17 cellular contexts compared by ENCODE assay signal in genomic region chr4:89114100-89114499, GRCh38. TPM values are rescaled to one million over a fixed set of nuclear protein-coding genes. Genes with fewer than 3 reads are reported as not detected.
DNase-seq lines count a peak whose midpoint lies in the region; ATAC-seq and TF ChIP-seq lines count a peak whose summit lies in the region.
"Had no signal": no experiment of that assay in that cellular context is flagged by ENCODE, and none has a peak within 500 bp of the region (broad histone marks: within the 10 kb centered on the region; RNA-seq: fewer than 3 reads in every experiment).

No MANE protein-coding gene starts in this region.

- ATAC-seq in GM18870 (IDR thresholded peaks at IDR 0.05; ENCODE audit: unreplicated experiment) (peak; percentile 39), HG02588 (IDR thresholded peaks at IDR 0.05; ENCODE audit: unreplicated experiment) (peak; percentile 29), HG03439 (IDR thresholded peaks at IDR 0.05; ENCODE audit: unreplicated experiment) (peak; percentile 34), foreskin keratinocyte (no peak)
- no peak for ATAC-seq in activated naive CD4-positive, alpha-beta T cell treated with anti-CD3 and anti-CD28 coated beads, Interleukin-2, amount 50 U/mL, for 72 hours
- ATAC-seq: K562, natural killer cell had no signal

- H3K36me3 ChIP-seq in right atrium auricular region = no peaks in the 10 kb centered on the region
- H3K36me3 ChIP-seq: prostate gland had no signal

- H3K4me1 ChIP-seq in right atrium auricular region (peaks cover 0 to 17% of the 10 kb centered on the region in 2 donors), foreskin keratinocyte (peaks cover 8% of the 10 kb centered on the region)
- H3K4me1 ChIP-seq: prostate gland had no signal

- peak; percentile 49 for DNase-seq in GM12865 (ENCODE audit: low read depth)
- DNase-seq in activated naive CD4-positive, alpha-beta T cell treated with anti-CD3 and anti-CD28 coated beads, Interleukin-2, amount 50 U/mL, for 72 hours (ENCODE audit: low spot score in 2 of 2) = no peak
- DNase-seq in AML-193 (lab: John Stamatoyannopoulos, UW) = no peak
- no peak for DNase-seq in right atrium auricular region (ENCODE audit: low spot score)
- no peak for DNase-seq in foreskin keratinocyte
- DNase-seq: activated effector memory CD4-positive, alpha-beta T cell treated with anti-CD3 and anti-CD28 coated beads, Interleukin-2, amount 50 U/mL, for 16 hours; CD8-positive, alpha-beta memory T cell; DND-41; foreskin fibroblast; natural killer cell; NCI-H1092 treated with DMSO at 0.1 percent for 48 hours; WERI-Rb-1 had no signal

- H3K27me3 ChIP-seq in right atrium auricular region (no peaks in the 10 kb centered on the region), foreskin keratinocyte (peaks cover 20% of the 10 kb centered on the region)

- H3K36me3 Mint-ChIP-seq in activated naive CD4-positive, alpha-beta T cell treated with anti-CD3 and anti-CD28 coated beads, Interleukin-2, amount 50 U/mL, for 72 hours = peaks cover 35 to 42% of the 10 kb centered on the region in 2 donors
- H3K36me3 Mint-ChIP-seq: natural killer cell had no signal

- H3K27ac Mint-ChIP-seq in activated naive CD4-positive, alpha-beta T cell treated with anti-CD3 and anti-CD28 coated beads, Interleukin-2, amount 50 U/mL, for 72 hours = no peak overlapping the region
- H3K27ac Mint-ChIP-seq: natural killer cell had no signal

- H3K4me3 ChIP-seq in GM12865 (ENCODE audit: low read depth, low read length) = no peak overlapping the region
- H3K4me3 ChIP-seq in right atrium auricular region = no peak overlapping the region
- H3K4me3 ChIP-seq: K562, prostate gland had no signal

- peaks cover 11 to 22% of the 10 kb centered on the region in 2 donors for H3K9me3 Mint-ChIP-seq in activated naive CD4-positive, alpha-beta T cell treated with anti-CD3 and anti-CD28 coated beads, Interleukin-2, amount 50 U/mL, for 72 hours
- H3K9me3 Mint-ChIP-seq: natural killer cell had no signal

- no peak for TF ChIP-seq CTCF in GM12865 (IDR thresholded peaks at IDR 0.05; ENCODE audit: insufficient read depth, low read depth, low read length, missing control alignments)
- no peak for TF ChIP-seq CTCF in right atrium auricular region (IDR thresholded peaks at IDR 0.05)
- TF ChIP-seq CTCF in foreskin keratinocyte (conservative IDR thresholded peaks at IDR 0.05) = no peak

- H3K27ac ChIP-seq in right atrium auricular region (no peak overlapping the region), foreskin keratinocyte (no peak overlapping the region)
- H3K27ac ChIP-seq: prostate gland, WERI-Rb-1 had no signal

- H3K9me3 ChIP-seq in right atrium auricular region = no peaks in the 10 kb centered on the region
- H3K9me3 ChIP-seq: prostate gland had no signal

RNA-seq across cellular contexts. Expression of gene TIGD2, which starts 2.8 kb away (rescaled TPM):
- 1 to 10 TPM in 1 of 2 donors, under 1 TPM in 1; 0.61 to 1.8 TPM for total RNA-seq in activated naive CD4-positive, alpha-beta T cell treated with anti-CD3 and anti-CD28 coated beads, Interleukin-2, amount 50 U/mL, for 72 hours
- 1 to 10 TPM; 1.5 to 2.3 TPM for total RNA-seq in right atrium auricular region
- total RNA-seq in foreskin keratinocyte = 9.7 and 11.0 TPM in 2 replicates
- 4.3 and 5.9 TPM in 2 replicates for polyA plus RNA-seq in foreskin keratinocyte

RNA-seq across cellular contexts. Expression of gene FAM13A, which starts 57.1 kb away (rescaled TPM):
- total RNA-seq in activated naive CD4-positive, alpha-beta T cell treated with anti-CD3 and anti-CD28 coated beads, Interleukin-2, amount 50 U/mL, for 72 hours = 1 to 10 TPM; 2.2 to 6.6 TPM
- total RNA-seq in right atrium auricular region = 10 to 100 TPM in 1 of 2 donors, 1 to 10 TPM in 1; 8.1 to 13.6 TPM
- 6.0 and 7.0 TPM in 2 replicates for total RNA-seq in foreskin keratinocyte
- 2.2 and 2.8 TPM in 2 replicates for polyA plus RNA-seq in foreskin keratinocyte

Comparison
In these comparisons a context has a peak if more than half of its experiments do, and no peak if none do; other contexts are left out.
1. ATAC-seq: peak in GM18870 (single experiment), HG02588 (single experiment) and HG03439 (single experiment); none in activated naive CD4-positive, alpha-beta T cell treated with anti-CD3 and anti-CD28 coated beads, Interleukin-2, amount 50 U/mL, for 72 hours (0 of 2) and foreskin keratinocyte (single experiment).